1 cellular context compared by ENCODE assay signal in the genomic region with DNA sequence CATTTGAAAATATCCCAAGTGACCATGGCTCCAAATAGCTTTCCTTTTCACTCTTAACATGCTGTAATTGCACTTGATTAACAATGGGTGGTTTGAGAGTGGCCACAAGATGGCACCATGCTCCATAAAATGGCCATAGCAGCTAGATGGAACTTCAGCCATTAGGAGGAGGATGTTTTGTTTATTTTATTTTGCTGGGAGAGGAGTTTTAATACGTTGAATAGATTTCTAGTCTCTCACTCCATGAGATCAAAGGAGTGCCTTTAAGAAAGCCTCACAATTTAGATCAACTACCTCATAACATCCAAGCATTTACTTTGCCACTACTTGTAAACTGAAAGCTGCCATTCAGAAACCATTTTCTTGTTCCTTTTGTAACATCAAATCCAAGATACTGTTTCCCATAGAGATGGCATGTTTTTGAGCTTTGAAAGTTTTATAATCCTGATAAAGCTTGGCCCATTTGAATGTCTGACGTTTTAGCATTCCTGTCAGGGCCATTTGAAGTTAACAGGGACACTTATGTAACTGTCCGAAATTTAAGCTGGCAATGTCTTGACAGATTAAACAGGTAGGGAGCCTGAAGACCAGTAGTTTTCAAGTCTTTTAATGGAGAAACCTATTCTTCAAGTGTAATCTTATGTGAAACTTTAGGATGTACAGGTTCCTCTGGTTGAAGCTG.
A peak's percentile ranks its signal among the peaks of the same experiment; 100 is the strongest.
TF ChIP-seq lines count a peak whose summit lies in the region.

No MANE protein-coding gene starts in this region.

TF ChIP-seq in IMR-90, 13 proteins besides CTCF, POLR2A, EP300 and RAD21:
- TF ChIP-seq NFE2L2 (IDR thresholded peaks at IDR 0.05; ENCODE audit: low read depth, low read length) (no peak), SMC3 (IDR thresholded peaks at IDR 0.05; ENCODE audit: low read depth, low read length) (peak; percentile 86), FOS (IDR thresholded peaks at IDR 0.05; ENCODE audit: low read depth, low read length) (no peak)
